ENCODE assay signal across 27 cellular contexts in the genomic region with DNA sequence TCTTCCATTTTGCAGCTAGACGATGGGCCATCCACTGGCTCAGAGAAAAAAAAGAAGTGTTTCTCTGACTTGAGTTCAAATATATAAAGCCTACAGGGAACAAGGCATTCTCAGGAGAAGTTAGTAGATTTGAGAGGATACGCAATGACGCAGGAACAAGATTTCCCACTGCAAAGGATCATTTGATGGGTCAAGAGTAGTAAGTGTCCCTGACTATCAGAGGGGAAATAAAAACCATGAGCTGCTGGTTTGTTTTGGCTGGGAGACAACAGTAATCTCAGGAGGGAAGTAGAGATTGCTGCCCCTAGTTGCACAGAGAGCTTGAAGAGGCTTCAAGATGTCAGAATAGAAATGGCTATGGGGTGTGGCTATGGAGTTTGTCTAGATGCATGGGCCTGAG. TPM values are rescaled to one million over a fixed set of nuclear protein-coding genes. Genes with fewer than 3 reads are reported as not detected.
DNase-seq lines count a peak whose midpoint lies in the region; ATAC-seq and TF ChIP-seq lines count a peak whose summit lies in the region.
"Had no signal": no experiment of that assay in that cellular context is flagged by ENCODE, and none has a peak within 500 bp of the region (broad histone marks: within the 10 kb centered on the region; RNA-seq: fewer than 3 reads in every experiment).

No MANE protein-coding gene starts in this region.

- no peak for ATAC-seq in HG02610 (IDR thresholded peaks at IDR 0.05; ENCODE audit: unreplicated experiment)
- ATAC-seq: GM23338, Panc1 had no signal

- peak; percentile 50 for DNase-seq in astrocyte of the spinal cord (ENCODE audit: low read depth, low spot score)
- DNase-seq in fibroblast of peridontal ligament (ENCODE audit: extremely low read depth), result peak; percentile 57
- DNase-seq in neural crest cell (ENCODE audit: low read depth, low spot score), result no peak
- no peak for DNase-seq in foreskin fibroblast
- no peak for DNase-seq in AG08396 (ENCODE audit: low spot score)
- DNase-seq in CD14-positive monocyte (ENCODE audit: low spot score), result no peak
- DNase-seq: activated CD4-positive, alpha-beta T cell treated with anti-CD3 and anti-CD28 coated beads, Interleukin-2, amount 50 U/mL, for 48 hours; activated naive CD4-positive, alpha-beta T cell treated with anti-CD3 and anti-CD28 coated beads, Interleukin-2, amount 50 U/mL, for 16 hours; AML-193; amygdala; central memory CD4-positive, alpha-beta T cell; esophagus squamous epithelium; kidney; NCI-H1092 treated with DMSO at 0.1 percent for 48 hours; NCI-H1930; NCI-H526 treated with DMSO at 0.1 percent for 48 hours; SIG-M5 had no signal

- peaks cover 53% of the 10 kb centered on the region for H3K4me1 ChIP-seq in ACC112 (ENCODE audit: control insufficient read depth, insufficient read depth, low read length, unreplicated experiment)
- H3K4me1 ChIP-seq: neural progenitor cell had no signal

- H3K36me3 ChIP-seq in ACC112 (ENCODE audit: insufficient read depth, low read length), result no peaks in the 10 kb centered on the region
- H3K36me3 ChIP-seq: esophagus squamous epithelium, neural progenitor cell, tibial nerve had no signal

- H3K4me1 Mint-ChIP-seq in neural crest cell, result peaks cover 6% of the 10 kb centered on the region
- no peaks in the 10 kb centered on the region for H3K4me1 Mint-ChIP-seq in CD14-positive monocyte

- H3K27me3 ChIP-seq in ACC112 (ENCODE audit: insufficient read depth, low read length), result no peaks in the 10 kb centered on the region
- H3K27me3 ChIP-seq: esophagus squamous epithelium, neural progenitor cell, tibial nerve had no signal

- H2AFZ ChIP-seq in ACC112 (ENCODE audit: low read length, unreplicated experiment), result peak overlapping the region; percentile 71
- H2AFZ ChIP-seq: GM23338, neural progenitor cell had no signal

- no peak overlapping the region for H3K4me3 ChIP-seq in ACC112 (ENCODE audit: low read depth, low read length)
- H3K4me3 ChIP-seq in astrocyte of the spinal cord (ENCODE audit: low read depth, low read length), result no peak overlapping the region
- no peak overlapping the region for H3K4me3 ChIP-seq in foreskin fibroblast (ENCODE audit: low read depth in 1 of 2, low read length in 2 of 2)
- H3K4me3 ChIP-seq: esophagus squamous epithelium, GM23338, neural progenitor cell, skin epidermis, tibial nerve had no signal

- H3K79me2 ChIP-seq in ACC112 (ENCODE audit: control insufficient read depth, insufficient read depth, low read length, unreplicated experiment), result no peaks in the 10 kb centered on the region

- TF ChIP-seq CTCF in astrocyte of the spinal cord (IDR thresholded peaks at IDR 0.05; ENCODE audit: low read depth, low read length) (no peak), neural crest cell (conservative IDR thresholded peaks at IDR 0.05) (no peak), foreskin fibroblast (IDR thresholded peaks at IDR 0.05; ENCODE audit: low read depth, low read length) (no peak), CD14-positive monocyte (IDR thresholded peaks at IDR 0.05) (no peak)

- H3K36me3 Mint-ChIP-seq in neural crest cell (ENCODE audit: low read depth) (no peaks in the 10 kb centered on the region), CD14-positive monocyte (no peaks in the 10 kb centered on the region)
- H3K36me3 Mint-ChIP-seq: IgD-negative memory B cell, neural progenitor cell had no signal

- in situ Hi-C loops in astrocyte of the spinal cord (cut with HindIII; ENCODE audit: low sequenced_read_pairs), result no loop called here

- H3K27ac Mint-ChIP-seq in neural crest cell (ENCODE audit: unreplicated experiment) (peak overlapping the region; percentile 31), CD14-positive monocyte (no peak overlapping the region)
- H3K27ac Mint-ChIP-seq: dendritic cell treated with granulocyte-macrophage colony-stimulating factor and Interleukin-4, amounts not matched to agents 40 ng/mL and 50 ng/mL, for 4 days; GM23338; IgD-negative memory B cell; neural progenitor cell; progenitor cell of endocrine pancreas had no signal

- H3K9me3 Mint-ChIP-seq in neural crest cell, result peaks cover 3% of the 10 kb centered on the region
- H3K9me3 Mint-ChIP-seq in CD14-positive monocyte, result peaks cover 0 to 2% (median 0%) of the 10 kb centered on the region in 7 donors
- H3K9me3 Mint-ChIP-seq: dendritic cell treated with granulocyte-macrophage colony-stimulating factor and Interleukin-4, amounts not matched to agents 40 ng/mL and 50 ng/mL, for 4 days; GM23338; neural progenitor cell had no signal

- intact Hi-C loops in CD14-positive monocyte (cut with micrococcal nuclease), result no loop called here

- no peaks in the 10 kb centered on the region for H3K27me3 Mint-ChIP-seq in neural crest cell (ENCODE audit: low read depth)
- peaks cover 0 to 2% (median 1%) of the 10 kb centered on the region in 3 donors for H3K27me3 Mint-ChIP-seq in CD14-positive monocyte (ENCODE audit: low read depth in 3 of 3)
- H3K27me3 Mint-ChIP-seq: dendritic cell treated with granulocyte-macrophage colony-stimulating factor and Interleukin-4, amounts not matched to agents 40 ng/mL and 50 ng/mL, for 4 days; IgD-negative memory B cell; progenitor cell of endocrine pancreas had no signal

- H3K27ac ChIP-seq in ACC112 (ENCODE audit: low read depth, low read length), result peak overlapping the region; percentile 31
- H3K27ac ChIP-seq: neural progenitor cell had no signal

- H3K4me3 Mint-ChIP-seq in neural crest cell, result no peak overlapping the region
- H3K4me3 Mint-ChIP-seq in CD14-positive monocyte, result no peak overlapping the region
- H3K4me3 Mint-ChIP-seq: dendritic cell treated with granulocyte-macrophage colony-stimulating factor and Interleukin-4, amounts not matched to agents 40 ng/mL and 50 ng/mL, for 4 days; GM23338; IgD-negative memory B cell; neural progenitor cell had no signal

RNA-seq across cellular contexts. Expression of gene MYO1B, which starts 22.3 kb away (rescaled TPM):
- 107 and 116 TPM in 2 replicates for total RNA-seq in neural crest cell
- not detected for polyA plus RNA-seq in CD14-positive monocyte

Comparison
In these comparisons a context has a peak if more than half of its experiments do, and no peak if none do; other contexts are left out.
1. DNase-seq: peak in astrocyte of the spinal cord (single experiment) and fibroblast of peridontal ligament (single experiment); none in neural crest cell (single experiment), foreskin fibroblast (0 of 2), AG08396 (single experiment) and CD14-positive monocyte (single experiment).